In the genomic region with DNA sequence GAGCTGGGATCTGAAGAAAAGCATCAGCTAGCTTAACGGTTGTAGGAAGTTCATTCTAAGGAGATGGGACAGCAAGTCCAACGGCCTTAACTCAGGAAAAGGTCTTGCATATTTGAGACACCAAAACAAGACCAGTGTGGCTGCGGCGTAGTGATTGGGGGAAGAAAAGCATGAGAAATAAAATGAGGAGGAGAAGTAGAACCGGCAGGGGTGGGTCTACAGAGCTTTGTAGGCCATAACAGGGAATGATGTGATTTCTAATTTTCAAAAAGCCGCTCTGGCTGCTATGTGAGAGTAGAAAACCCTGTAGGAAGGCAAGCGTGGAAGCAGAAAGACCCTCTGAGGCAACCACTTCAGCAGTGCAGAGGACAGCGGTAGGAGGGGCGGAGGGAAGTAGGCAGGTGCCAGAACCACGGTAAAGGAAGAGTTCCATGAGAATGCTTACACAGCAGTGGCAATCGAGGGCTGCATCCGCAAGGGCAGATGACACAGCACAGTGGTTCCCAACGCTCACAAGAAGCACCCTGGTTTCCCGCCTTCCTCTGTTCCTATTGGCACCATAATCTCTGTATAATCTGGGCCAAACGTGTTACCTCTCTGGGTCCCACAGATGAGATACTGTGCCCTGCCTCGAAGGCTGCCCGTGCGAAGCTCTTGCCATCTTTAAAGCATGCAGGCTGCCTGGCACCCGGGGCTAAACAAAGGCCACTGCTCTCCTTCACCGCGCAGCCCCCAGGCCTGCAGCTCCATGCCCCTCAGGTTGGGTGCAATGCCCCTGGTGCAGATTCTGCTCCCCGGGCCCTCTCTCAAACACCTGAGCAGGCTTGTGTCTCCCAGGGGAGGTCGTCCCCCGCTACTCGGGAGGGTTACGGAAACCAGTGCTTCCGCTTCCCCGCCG, we compare ENCODE assay signal across 8 cellular contexts. TPM values are rescaled to one million over a fixed set of nuclear protein-coding genes. Genes with fewer than 3 reads are reported as not detected.
A peak's percentile ranks its signal among the peaks of the same experiment; 100 is the strongest.
DNase-seq lines count a peak whose midpoint lies in the region; ATAC-seq and TF ChIP-seq lines count a peak whose summit lies in the region.

No MANE protein-coding gene starts in this region.

- peak overlapping the region; percentile 84 for H3K27ac ChIP-seq in HL-60 (replicated peaks)
- no peak overlapping the region for H3K27ac ChIP-seq in ectodermal cell (ENCODE audit: insufficient read depth, low read depth, low read length, poor library complexity, severe bottlenecking)
- peak overlapping the region; percentile 76 for H3K27ac ChIP-seq in upper lobe of right lung

- intact Hi-C loops in upper lobe of right lung (cut with DNase I), result no loop called here

- 22 to 24% methylated on average over 29 of the region's 29 CpGs for WGBS in ectodermal cell, 2 experiments

- no peaks in the 10 kb centered on the region for H3K27me3 ChIP-seq in HL-60 (ENCODE audit: insufficient read depth, poor library complexity, severe bottlenecking)
- no peaks in the 10 kb centered on the region for H3K27me3 ChIP-seq in ectodermal cell (ENCODE audit: control insufficient read depth, insufficient read depth, low read length, poor library complexity, severe bottlenecking)
- H3K27me3 ChIP-seq in upper lobe of right lung, result no peaks in the 10 kb centered on the region

- peak; percentile 7 for ATAC-seq in SK-N-SH treated with all-trans-retinoic acid at 6 μM for 48 hours
- ATAC-seq in upper lobe of right lung, result no peak

- H3K4me3 ChIP-seq in HL-60 (replicated peaks; ENCODE audit: insufficient read depth, low read length) (peak overlapping the region; percentile 82), ectodermal cell (ENCODE audit: insufficient read depth, low read depth, low read length) (peak overlapping the region; percentile 73), upper lobe of right lung (peak overlapping the region; percentile 84)

- TF ChIP-seq CTCF in HL-60 (IDR thresholded peaks at IDR 0.05; ENCODE audit: insufficient read depth, low read length) (no peak), upper lobe of right lung (IDR thresholded peaks at IDR 0.05) (no peak)

- H3K36me3 ChIP-seq in ectodermal cell (ENCODE audit: control insufficient read depth, insufficient read depth, low read length) (peaks cover 14% of the 10 kb centered on the region), upper lobe of right lung (peaks cover 37% of the 10 kb centered on the region)

- H3K4me1 ChIP-seq in ectodermal cell (ENCODE audit: control insufficient read depth, insufficient read depth, low read length) (peaks cover 12% of the 10 kb centered on the region), upper lobe of right lung (peaks cover 15% of the 10 kb centered on the region)

- H3K9me3 ChIP-seq in ectodermal cell (ENCODE audit: control insufficient read depth, low read length), result no peaks in the 10 kb centered on the region
- H3K9me3 ChIP-seq in upper lobe of right lung, result no peaks in the 10 kb centered on the region

- peak; percentile 43 for DNase-seq in activated naive CD4-positive, alpha-beta T cell treated with Interleukin-2 at 50 U/mL for 16 hours
- no peak for DNase-seq in activated naive CD4-positive, alpha-beta T cell treated with anti-CD3 and anti-CD28 coated beads, Interleukin-2, amount 50 U/mL, for 16 hours
- DNase-seq in HL-60 (ENCODE audit: low read depth in 1 of 2, low spot score in 1 of 2) (peak in 1 of 2 experiments; percentile 59), midbrain (lab: John Stamatoyannopoulos, UW) (peak; percentile 28), upper lobe of right lung (no peak), OCI-M2 (lab: John Stamatoyannopoulos, UW; ENCODE audit: unreplicated experiment) (no peak)

TF ChIP-seq in SK-N-SH treated with all-trans-retinoic acid at 6 μM for 48 hours, 23 proteins besides CTCF, POLR2A, EP300 and RAD21:
- TF ChIP-seq SNAI2 (CRISPR knock-in tag; IDR thresholded peaks at IDR 0.05) (no peak), BACH2 (CRISPR knock-in tag; IDR thresholded peaks at IDR 0.05; ENCODE audit: borderline replicate concordance) (no peak), ZC3H10 (CRISPR knock-in tag; IDR thresholded peaks at IDR 0.05) (no peak)

RNA-seq across cellular contexts. Expression of a gene that starts 0.8 kb away (rescaled TPM):
- polyA plus RNA-seq in ectodermal cell (2013, experiment 1 of 4), result 13.1 TPM
- polyA plus RNA-seq in ectodermal cell (2013, experiment 2 of 4), result 10.3 TPM
- 11.8 TPM for polyA plus RNA-seq in ectodermal cell (2013, experiment 3 of 4)
- polyA plus RNA-seq in ectodermal cell (2013, experiment 4 of 4), result 11.6 TPM
- total RNA-seq in upper lobe of right lung, result 8.6 TPM

RNA-seq across cellular contexts. Expression of a gene that starts 12.9 kb away (rescaled TPM):
- 102 TPM for polyA plus RNA-seq in ectodermal cell (2013, experiment 1 of 4)
- polyA plus RNA-seq in ectodermal cell (2013, experiment 2 of 4), result 109 TPM
- polyA plus RNA-seq in ectodermal cell (2013, experiment 3 of 4), result 83.9 TPM
- polyA plus RNA-seq in ectodermal cell (2013, experiment 4 of 4), result 89.0 TPM
- 37.7 TPM for total RNA-seq in upper lobe of right lung

RNA-seq across cellular contexts. Expression of a gene that starts 13.2 kb away (rescaled TPM):
- polyA plus RNA-seq in ectodermal cell (2013, experiment 1 of 4), result 5.2 TPM
- polyA plus RNA-seq in ectodermal cell (2013, experiment 2 of 4), result 4.7 TPM
- 2.2 TPM for polyA plus RNA-seq in ectodermal cell (2013, experiment 3 of 4)
- 3.6 TPM for polyA plus RNA-seq in ectodermal cell (2013, experiment 4 of 4)
- total RNA-seq in upper lobe of right lung, result 1.7 TPM

RNA-seq across cellular contexts. Expression of a gene that starts 41.0 kb away (rescaled TPM):
- polyA plus RNA-seq in ectodermal cell (2013, experiment 1 of 4), result 27.0 TPM
- 26.9 TPM for polyA plus RNA-seq in ectodermal cell (2013, experiment 2 of 4)
- polyA plus RNA-seq in ectodermal cell (2013, experiment 3 of 4), result 19.5 TPM
- 20.1 TPM for polyA plus RNA-seq in ectodermal cell (2013, experiment 4 of 4)
- total RNA-seq in upper lobe of right lung, result 34.1 TPM

Comparison
In these comparisons a context has a peak if more than half of its experiments do, and no peak if none do; other contexts are left out.
1. DNase-seq: peak in activated naive CD4-positive, alpha-beta T cell treated with Interleukin-2 at 50 U/mL for 16 hours (single experiment) and midbrain (single experiment); none in activated naive CD4-positive, alpha-beta T cell treated with anti-CD3 and anti-CD28 coated beads, Interleukin-2, amount 50 U/mL, for 16 hours (single experiment), upper lobe of right lung (single experiment) and OCI-M2 (single experiment).
2. Peak in every context shown above with its lines, with median percentiles within 50 percentile points of each other: H3K4me3 ChIP-seq.